15 cellular contexts compared by ENCODE assay signal in the genomic region with DNA sequence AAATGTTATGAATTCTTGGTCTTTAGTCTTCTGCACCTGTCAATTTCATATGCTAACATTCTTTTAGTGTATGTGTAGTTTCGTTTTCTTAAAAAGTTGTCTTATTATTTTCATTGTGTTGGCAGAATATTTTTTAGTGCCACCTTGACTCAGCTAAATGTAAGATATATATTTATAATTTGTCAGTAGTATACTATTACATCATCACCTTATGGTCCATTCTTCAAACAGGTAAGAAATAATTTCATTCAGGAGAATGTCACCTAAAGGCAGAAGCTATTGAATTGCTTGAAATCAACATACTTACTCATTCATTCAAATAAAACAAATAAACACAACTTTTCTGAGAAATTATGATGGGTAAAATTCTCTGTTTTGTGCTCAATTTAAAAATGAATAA. TPM values are rescaled to one million over a fixed set of nuclear protein-coding genes. Genes with fewer than 3 reads are reported as not detected.
A peak's percentile ranks its signal among the peaks of the same experiment; 100 is the strongest.
DNase-seq lines count a peak whose midpoint lies in the region; ATAC-seq, FAIRE-seq and TF ChIP-seq lines count a peak whose summit lies in the region.
"Had no signal": no experiment of that assay in that cellular context is flagged by ENCODE, and none has a peak within 500 bp of the region (broad histone marks: within the 10 kb centered on the region; RNA-seq: fewer than 3 reads in every experiment).

No MANE protein-coding gene starts in this region.

- no TSS peak for BruUV-seq in IMR-90 (replicated peaks; lab: Mats Ljungman, UMichigan)

- POLR2A ChIA-PET in IMR-90 (lab: Charles Lee; ENCODE audit: unreplicated experiment) = no interaction called here

- H3K56ac ChIP-seq in IMR-90 (ENCODE audit: extremely low read depth, insufficient read depth, low read length) = no peak overlapping the region

- no peaks in the 10 kb centered on the region for H3K36me3 ChIP-seq in ACC112 (ENCODE audit: insufficient read depth, low read length)
- no peaks in the 10 kb centered on the region for H3K36me3 ChIP-seq in IMR-90 (ENCODE audit: control insufficient read depth, insufficient read depth, low read length)
- peaks cover 5% of the 10 kb centered on the region for H3K36me3 ChIP-seq in parathyroid adenoma (ENCODE audit: control insufficient read depth, insufficient read depth, low read length)
- H3K36me3 ChIP-seq in left ventricle myocardium inferior = no peaks in the 10 kb centered on the region
- H3K36me3 ChIP-seq in left lung = no peaks in the 10 kb centered on the region
- H3K36me3 ChIP-seq: BLaER1 treated with 17β-estradiol and CSF1 and Interleukin-3, amounts not matched to agents 10 nM and 100 nM had no signal

- FAIRE-seq in TTC549 (lab: Jason Lieb, UNC) = peak; percentile 7
- FAIRE-seq: GM12878, H1 had no signal

- no peaks in the 10 kb centered on the region for H3K9me1 ChIP-seq in IMR-90 (ENCODE audit: insufficient read depth, low read length)

- TF ChIP-seq RAD21 in IMR-90 (IDR thresholded peaks at IDR 0.05; ENCODE audit: low read length) = no peak

- no peak overlapping the region for H3K23ac ChIP-seq in IMR-90 (ENCODE audit: low read depth, low read length)

- 0 out of 4 replicates have a peak, but pooled peaks cover 0 to under 1% of the 10 kb centered on the region in 2 experiments for H3K79me1 ChIP-seq in IMR-90 (ENCODE audit: low read depth in 1 of 2, low read length in 2 of 2)

- no peak overlapping the region for H4K91ac ChIP-seq in IMR-90 (ENCODE audit: insufficient read depth, low read depth, low read length)

- intact Hi-C loops in IMR-90 (cut with micrococcal nuclease) (loop anchor here (5.0 to 10.0 kb wide), 2 partner anchors 93 to 206 kb away; no protein-coding TSS in a partner anchor), left ventricle myocardium inferior (cut with micrococcal nuclease) (no loop called here), left lung (cut with DNase I) (no loop called here)

- H2AFZ ChIP-seq in ACC112 (ENCODE audit: low read length, unreplicated experiment) (peak overlapping the region; percentile 29), IMR-90 (replicated peaks; ENCODE audit: low read length, poor library complexity) (no peak overlapping the region), parathyroid adenoma (peak overlapping the region; percentile 69)

- H2AK5ac ChIP-seq in IMR-90 (ENCODE audit: low read depth, low read length) = no peak overlapping the region

- H3K4me3 ChIP-seq in ACC112 (ENCODE audit: low read depth, low read length) (0 out of 2 replicates have a peak overlapping the region, but pooled peaks have one; percentile 24), IMR-90 (ENCODE audit: insufficient read depth, low read depth, low read length) (no peak overlapping the region), parathyroid adenoma (ENCODE audit: low read depth, low read length) (no peak overlapping the region), left ventricle myocardium inferior (no peak overlapping the region), left lung (no peak overlapping the region)
- H3K4me3 ChIP-seq: GM12878 had no signal

- no peak overlapping the region for H3K4ac ChIP-seq in IMR-90 (ENCODE audit: low read depth, low read length)

- no CpG with 5 or more reads among the region's 1 CpG for WGBS in IMR-90 (ENCODE audit: extremely low coverage in 2 of 2, insufficient read length in 1 of 2), 2 experiments

- CTCF ChIA-PET in IMR-90 (lab: Yijun Ruan, JAX) = no interaction called here

- H3K27me3 ChIP-seq in ACC112 (ENCODE audit: insufficient read depth, low read length) (no peaks in the 10 kb centered on the region), IMR-90 (ENCODE audit: control insufficient read depth, insufficient read depth, low read length) (no peaks in the 10 kb centered on the region), parathyroid adenoma (ENCODE audit: control insufficient read depth, insufficient read depth, low read length) (no peaks in the 10 kb centered on the region), left ventricle myocardium inferior (ENCODE audit: low read depth) (no peaks in the 10 kb centered on the region), left lung (no peaks in the 10 kb centered on the region)
- H3K27me3 ChIP-seq: BLaER1 treated with 17β-estradiol and CSF1 and Interleukin-3, amounts not matched to agents 10 nM and 100 nM had no signal

- no peak overlapping the region for H3K18ac ChIP-seq in IMR-90 (ENCODE audit: low read depth, low read length)

- H2BK120ac ChIP-seq in IMR-90 (ENCODE audit: low read depth, low read length) = no peak overlapping the region

- in situ Hi-C loops in IMR-90 (cut with MboI; ENCODE audit: low sequenced_read_pairs) = loop anchor here (25.0 kb wide), 1 partner anchor 288 kb away; no protein-coding TSS in a partner anchor

- no peak overlapping the region for H3K4me2 ChIP-seq in IMR-90 (ENCODE audit: low read depth, low read length)
- no peak overlapping the region for H3K4me2 ChIP-seq in parathyroid adenoma (ENCODE audit: low read length)

- H4K20me1 ChIP-seq in IMR-90 (ENCODE audit: insufficient read depth, low read length) = peaks cover under 1% of the 10 kb centered on the region; the same call in 1 of the 2 replicates

- H3K9ac ChIP-seq in IMR-90 (ENCODE audit: low read depth, low read length) (no peak overlapping the region), parathyroid adenoma (no peak overlapping the region)
- H3K9ac ChIP-seq: BLaER1 treated with 17β-estradiol and CSF1 and Interleukin-3, amounts not matched to agents 10 nM and 100 nM had no signal

- H2AK9ac ChIP-seq in IMR-90 (replicated peaks; ENCODE audit: low read depth, low read length, poor library complexity) = no peak overlapping the region

- no peak for TF ChIP-seq POLR2A in IMR-90 (IDR thresholded peaks at IDR 0.05; ENCODE audit: low read depth, low read length)

- H3K27ac ChIP-seq in ACC112 (ENCODE audit: low read depth, low read length) (no peak overlapping the region), IMR-90 (ENCODE audit: insufficient read depth, low read length) (no peak overlapping the region), parathyroid adenoma (no peak overlapping the region), left ventricle myocardium inferior (replicated peaks) (no peak overlapping the region), left lung (no peak overlapping the region)

- no peak overlapping the region for H3K14ac ChIP-seq in IMR-90 (replicated peaks; ENCODE audit: low read depth, low read length)

- no peak overlapping the region for H2BK5ac ChIP-seq in IMR-90 (ENCODE audit: low read depth, low read length, poor library complexity, severe bottlenecking)

- dilution Hi-C loops in IMR-90 (cut with HindIII; ENCODE audit: low sequenced_read_pairs, unreplicated experiment) = no loop called here

- TF ChIP-seq CTCF in IMR-90 (conservative IDR thresholded peaks at IDR 0.05; ENCODE audit: low read depth, low read length) (no peak), parathyroid adenoma (IDR thresholded peaks at IDR 0.05) (no peak), left ventricle myocardium inferior (IDR thresholded peaks at IDR 0.05; ENCODE audit: borderline replicate concordance) (no peak), left lung (IDR thresholded peaks at IDR 0.05) (no peak)

- H3K79me2 ChIP-seq in ACC112 (ENCODE audit: control insufficient read depth, insufficient read depth, low read length, unreplicated experiment) (peaks cover 26% of the 10 kb centered on the region), parathyroid adenoma (peaks cover 12% of the 10 kb centered on the region)

- H4K8ac ChIP-seq in IMR-90 (ENCODE audit: low read depth in 2 of 2, low read length in 2 of 2) = no peak overlapping the region

- H3K4me1 ChIP-seq in ACC112 (ENCODE audit: control insufficient read depth, insufficient read depth, low read length, unreplicated experiment) (peaks cover 5% of the 10 kb centered on the region), IMR-90 (ENCODE audit: control insufficient read depth, insufficient read depth, low read length) (no peaks in the 10 kb centered on the region), parathyroid adenoma (peaks cover 14% of the 10 kb centered on the region), left ventricle myocardium inferior (peaks cover 22% of the 10 kb centered on the region), left lung (peaks cover 5 to 17% of the 10 kb centered on the region in 2 donors)

- H2BK15ac ChIP-seq in IMR-90 (ENCODE audit: low read depth, low read length) = no peak overlapping the region

- no peak overlapping the region for H4K5ac ChIP-seq in IMR-90 (ENCODE audit: low read depth, low read length)

- no peak overlapping the region for H2BK20ac ChIP-seq in IMR-90 (ENCODE audit: low read depth, low read length)

- H3K9me3 ChIP-seq in IMR-90 (ENCODE audit: control insufficient read depth, insufficient read depth, low read length) = no peaks in the 10 kb centered on the region
- no peaks in the 10 kb centered on the region for H3K9me3 ChIP-seq in parathyroid adenoma (ENCODE audit: control insufficient read depth, low read length)
- H3K9me3 ChIP-seq in left ventricle myocardium inferior (replicated peaks) = no peaks in the 10 kb centered on the region
- H3K9me3 ChIP-seq in left lung = no peaks in the 10 kb centered on the region
- H3K9me3 ChIP-seq: BLaER1 treated with 17β-estradiol and CSF1 and Interleukin-3, amounts not matched to agents 10 nM and 100 nM had no signal

- DNase-seq in IMR-90 (no peak), left ventricle myocardium inferior (no peak), HT-29 (ENCODE audit: low spot score) (no peak), left lung (no peak)
- DNase-seq: 8988T; Calu3; CD8-positive, alpha-beta T cell; DMS79 treated with DMSO at 0.1 percent for 48 hours; H9 had no signal

- no peak for ATAC-seq in IMR-90 (ENCODE audit: low read depth)
- ATAC-seq in left lung = no peak
- ATAC-seq: CD8-positive, alpha-beta T cell; GM12878 had no signal

TF ChIP-seq in IMR-90, 13 proteins besides CTCF, POLR2A, EP300 and RAD21:
- TF ChIP-seq CEBPB (IDR thresholded peaks at IDR 0.05; ENCODE audit: low read depth, low read length) (0 out of 2 replicates have a peak, but pooled peaks have one; percentile 22), MAFK (IDR thresholded peaks at IDR 0.05; ENCODE audit: low read depth, low read length) (no peak)

RNA-seq across cellular contexts. Expression of gene STXBP5, which starts 3.5 kb away (rescaled TPM):
- total RNA-seq in IMR-90 (2012; rRNA removed) (46.4 and 48.0 TPM in 2 replicates), left ventricle myocardium inferior (14.4 TPM), left lung (10 to 100 TPM; 17.0 to 27.7 TPM)
- 11.3 and 13.2 TPM in 2 replicates for polyA plus RNA-seq in IMR-90 (2012; rRNA removed)
- 2.4 and 5.7 TPM in 2 replicates for polyA plus RNA-seq in IMR-90 (2012; cell fraction: cytosol; rRNA removed)
- polyA plus RNA-seq in IMR-90 (2012; cell fraction: nucleus; rRNA removed; ENCODE audit: low replicate concordance) = 3.6 and 31.2 TPM in 2 replicates
- total RNA-seq in HT-29 (2014; rRNA removed; shearing (Covaris generic)) = 7.9 and 15.1 TPM in 2 replicates
